In the genomic region with DNA sequence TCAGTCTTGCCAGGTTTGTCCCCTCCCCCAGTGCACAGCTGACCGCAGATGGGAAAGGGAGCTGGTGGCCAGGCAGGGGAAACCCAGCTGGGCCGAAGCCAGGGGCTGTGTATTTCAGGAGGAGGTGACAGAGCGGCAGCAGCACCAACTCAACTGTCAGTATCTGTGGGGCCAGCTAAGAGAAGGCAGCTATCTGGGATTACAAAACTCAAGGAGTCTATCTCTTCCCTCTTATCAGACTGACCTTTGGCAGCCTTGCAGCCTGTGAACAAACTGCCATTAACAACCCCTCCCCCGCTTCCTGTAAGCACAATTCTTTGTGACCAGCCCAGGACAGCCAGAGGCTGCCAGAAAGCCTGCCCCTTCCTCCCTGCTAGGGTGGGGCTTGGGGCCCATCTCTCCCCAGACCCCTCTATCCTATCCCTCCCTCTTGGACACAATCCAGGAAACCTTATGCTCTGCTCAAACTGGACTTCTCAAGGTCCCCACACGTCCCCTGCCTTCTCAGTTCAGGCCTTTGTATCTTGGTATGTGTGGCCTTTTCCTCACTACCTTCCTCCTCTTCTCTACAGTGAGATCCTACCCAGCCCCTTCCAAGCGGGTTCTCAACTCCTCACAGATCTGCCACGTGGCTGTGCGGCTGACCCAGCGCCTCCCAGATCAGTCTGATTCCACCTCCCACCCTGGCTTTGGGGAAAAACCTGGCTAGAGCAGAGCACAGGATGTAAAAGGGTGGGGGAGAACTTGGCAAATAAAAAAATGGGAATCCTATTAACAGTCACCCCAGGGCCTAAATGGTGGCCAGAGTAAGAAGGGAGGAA, we compare ENCODE assay signal across 8 cellular contexts. TPM values are rescaled to one million over a fixed set of nuclear protein-coding genes. Genes with fewer than 3 reads are reported as not detected.
DNase-seq lines count a peak whose midpoint lies in the region; ATAC-seq, FAIRE-seq and TF ChIP-seq lines count a peak whose summit lies in the region.

No MANE protein-coding gene starts in this region.

- H3K27me3 ChIP-seq in HUES48 (ENCODE audit: control insufficient read depth, insufficient read depth, low read length) (no peaks in the 10 kb centered on the region), bronchial epithelial cell (ENCODE audit: control insufficient read depth, insufficient read depth, low read length) (no peaks in the 10 kb centered on the region)

- FAIRE-seq in bronchial epithelial cell (lab: Jason Lieb, UNC) = no peak

- H3K4me3 ChIP-seq in HUES48 (ENCODE audit: low read depth, low read length) (peak overlapping the region; percentile 22), bronchial epithelial cell (ENCODE audit: low read depth, low read length) (no peak overlapping the region)

- peaks cover 45% of the 10 kb centered on the region for H3K4me1 ChIP-seq in HUES48 (ENCODE audit: control insufficient read depth, insufficient read depth, low read length)

- no peak for TF ChIP-seq CTCF in bronchial epithelial cell (IDR thresholded peaks at IDR 0.05; ENCODE audit: insufficient read depth, low read length, severe bottlenecking)

- peak overlapping the region; percentile 69 for H3K9ac ChIP-seq in HUES48 (ENCODE audit: low read depth, low read length)

- no peaks in the 10 kb centered on the region for H3K9me3 ChIP-seq in HUES48 (ENCODE audit: control insufficient read depth, insufficient read depth, low read length)

- H3K36me3 ChIP-seq in HUES48 (ENCODE audit: control insufficient read depth, insufficient read depth, low read length) = peaks cover 5% of the 10 kb centered on the region; the same call in 1 of the 2 replicates
- H3K36me3 ChIP-seq in bronchial epithelial cell (ENCODE audit: control insufficient read depth, insufficient read depth, low read length) = peaks cover 2% of the 10 kb centered on the region

- peak overlapping the region; percentile 89 for H3K27ac ChIP-seq in HUES48 (ENCODE audit: low read depth, low read length)

- ATAC-seq in SK-N-SH treated with all-trans-retinoic acid at 6 μM for 48 hours = peak; percentile 77

- peak; percentile 42 to 70 (median 54) for DNase-seq in stimulated activated CD4-positive, alpha-beta T cell treated with anti-CD3 and anti-CD28 coated beads, Interleukin-12 subunit alpha, Interleukin-12 subunit beta, amount 100 ng/mL, for 48 hours (ENCODE audit: low read depth in 2 of 3, low spot score in 1 of 3)
- no peak for DNase-seq in stimulated activated CD4-positive, alpha-beta T cell treated with anti-CD3 and anti-CD28 coated beads, Interleukin-12 subunit alpha, Interleukin-12 subunit beta, amount 100 ng/mL, for 4 hours
- DNase-seq in bronchial epithelial cell (ENCODE audit: low read depth) (peak; percentile 85), islet precursor cell (peak; percentile 96), smooth muscle cell of the brain vasculature (ENCODE audit: low read depth, low spot score) (peak; percentile 67), 8988T (no peak)

TF ChIP-seq in SK-N-SH treated with all-trans-retinoic acid at 6 μM for 48 hours, 23 proteins besides CTCF, POLR2A, EP300 and RAD21:
- no peak for TF ChIP-seq OSR1 (CRISPR knock-in tag; IDR thresholded peaks at IDR 0.05)
- no peak for TF ChIP-seq CSDC2 (CRISPR knock-in tag; IDR thresholded peaks at IDR 0.05)
- TF ChIP-seq ISL1 (CRISPR knock-in tag; IDR thresholded peaks at IDR 0.05) = peak; percentile 41
- TF ChIP-seq ARNTL (CRISPR knock-in tag; IDR thresholded peaks at IDR 0.05; ENCODE audit: borderline replicate concordance, low read depth) = no peak
- TF ChIP-seq SNAI2 (CRISPR knock-in tag; IDR thresholded peaks at IDR 0.05) = peak; percentile 85; the same call in 1 of the 2 replicates
- peak; percentile 58; the same call in 1 of the 2 replicates for TF ChIP-seq ZFP3 (CRISPR knock-in tag; IDR thresholded peaks at IDR 0.05)
- TF ChIP-seq PATZ1 (CRISPR knock-in tag; IDR thresholded peaks at IDR 0.05; ENCODE audit: borderline replicate concordance) = peak; percentile 85; the same call in 1 of the 2 replicates
- TF ChIP-seq TSHZ2 (CRISPR knock-in tag; IDR thresholded peaks at IDR 0.05) = 0 out of 2 replicates have a peak, but pooled peaks have one; percentile 47
- peak; percentile 68; the same call in 1 of the 2 replicates for TF ChIP-seq TCF4 (CRISPR knock-in tag; IDR thresholded peaks at IDR 0.05; ENCODE audit: borderline replicate concordance)
- TF ChIP-seq, protein P1, sequence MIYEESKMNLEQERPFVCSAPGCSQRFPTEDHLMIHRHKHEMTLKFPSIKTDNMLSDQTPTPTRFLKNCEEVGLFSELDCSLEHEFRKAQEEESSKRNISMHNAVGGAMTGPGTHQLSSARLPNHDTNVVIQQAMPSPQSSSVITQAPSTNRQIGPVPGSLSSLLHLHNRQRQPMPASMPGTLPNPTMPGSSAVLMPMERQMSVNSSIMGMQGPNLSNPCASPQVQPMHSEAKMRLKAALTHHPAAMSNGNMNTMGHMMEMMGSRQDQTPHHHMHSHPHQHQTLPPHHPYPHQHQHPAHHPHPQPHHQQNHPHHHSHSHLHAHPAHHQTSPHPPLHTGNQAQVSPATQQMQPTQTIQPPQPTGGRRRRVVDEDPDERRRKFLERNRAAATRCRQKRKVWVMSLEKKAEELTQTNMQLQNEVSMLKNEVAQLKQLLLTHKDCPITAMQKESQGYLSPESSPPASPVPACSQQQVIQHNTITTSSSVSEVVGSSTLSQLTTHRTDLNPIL (CRISPR knock-in tag; IDR thresholded peaks at IDR 0.05; ENCODE audit: low read depth) = no peak
- no peak for TF ChIP-seq ZC3H10 (CRISPR knock-in tag; IDR thresholded peaks at IDR 0.05)
- no peak for TF ChIP-seq ESRRG (CRISPR knock-in tag; IDR thresholded peaks at IDR 0.05)
- TF ChIP-seq, protein P2, sequence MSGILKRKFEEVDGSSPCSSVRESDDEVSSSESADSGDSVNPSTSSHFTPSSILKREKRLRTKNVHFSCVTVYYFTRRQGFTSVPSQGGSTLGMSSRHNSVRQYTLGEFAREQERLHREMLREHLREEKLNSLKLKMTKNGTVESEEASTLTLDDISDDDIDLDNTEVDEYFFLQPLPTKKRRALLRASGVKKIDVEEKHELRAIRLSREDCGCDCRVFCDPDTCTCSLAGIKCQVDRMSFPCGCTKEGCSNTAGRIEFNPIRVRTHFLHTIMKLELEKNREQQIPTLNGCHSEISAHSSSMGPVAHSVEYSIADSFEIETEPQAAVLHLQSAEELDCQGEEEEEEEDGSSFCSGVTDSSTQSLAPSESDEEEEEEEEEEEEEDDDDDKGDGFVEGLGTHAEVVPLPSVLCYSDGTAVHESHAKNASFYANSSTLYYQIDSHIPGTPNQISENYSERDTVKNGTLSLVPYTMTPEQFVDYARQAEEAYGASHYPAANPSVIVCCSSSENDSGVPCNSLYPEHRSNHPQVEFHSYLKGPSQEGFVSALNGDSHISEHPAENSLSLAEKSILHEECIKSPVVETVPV (CRISPR knock-in tag; IDR thresholded peaks at IDR 0.05) = no peak

RNA-seq across cellular contexts. Expression of gene ST3GAL2, which starts 10.5 kb away (rescaled TPM):
- 2.6 and 3.2 TPM in 2 replicates for total RNA-seq in bronchial epithelial cell

RNA-seq across cellular contexts. Expression of gene FCSK, which starts 26.0 kb away (rescaled TPM):
- 13.2 and 16.1 TPM in 2 replicates for total RNA-seq in bronchial epithelial cell

Comparison
In these comparisons a context has a peak if more than half of its experiments do, and no peak if none do; other contexts are left out.
1. DNase-seq: peak in stimulated activated CD4-positive, alpha-beta T cell treated with anti-CD3 and anti-CD28 coated beads, Interleukin-12 subunit alpha, Interleukin-12 subunit beta, amount 100 ng/mL, for 48 hours (3 of 3), bronchial epithelial cell (single experiment), islet precursor cell (single experiment) and smooth muscle cell of the brain vasculature (single experiment); none in stimulated activated CD4-positive, alpha-beta T cell treated with anti-CD3 and anti-CD28 coated beads, Interleukin-12 subunit alpha, Interleukin-12 subunit beta, amount 100 ng/mL, for 4 hours (single experiment) and 8988T (single experiment).